1 cellular context compared by ENCODE assay signal in genomic region chr3:160812304-160812703, GRCh38.
TF ChIP-seq lines count a peak whose summit lies in the region.

No MANE protein-coding gene starts in this region.

TF ChIP-seq in GM23338, 12 proteins besides CTCF, POLR2A, EP300 and RAD21 (continued from another document):
- TF ChIP-seq ZNF462 (CRISPR knock-in tag; IDR thresholded peaks at IDR 0.05) (no peak), REST (IDR thresholded peaks at IDR 0.05; ENCODE audit: unreplicated experiment) (no peak), POLR2AphosphoS5 (IDR thresholded peaks at IDR 0.05; ENCODE audit: low read depth) (no peak), ZNF331 (CRISPR knock-in tag; IDR thresholded peaks at IDR 0.05; ENCODE audit: low read depth) (no peak)
